Comparison of ENCODE assay signal across 1 cellular context in genomic region chr3:94062513-94063404, GRCh38.
TF ChIP-seq lines count a peak whose summit lies in the region.

Gene DHFR2, minus strand, starts transcription at chr3:94062916. Its CDS starts 1,405 bp downstream, at chr3:94061511.
Gene NSUN3, plus strand, starts transcription at chr3:94063061. Its CDS starts 66 bp downstream, at chr3:94063127.

TF ChIP-seq in K562, 482 proteins besides CTCF, POLR2A, EP300 and RAD21 (continued from another document and continues in another):
- TF ChIP-seq ZNF318 (IDR thresholded peaks at IDR 0.05; ENCODE audit: borderline replicate concordance in 1 of 2, low read depth in 1 of 2) = no peak
- TF ChIP-seq CHD1 (IDR thresholded peaks at IDR 0.05; ENCODE audit: low read length) = no peak
- TF ChIP-seq UBTF (IDR thresholded peaks at IDR 0.05; ENCODE audit: borderline replicate concordance in 1 of 2, low read depth in 2 of 2, low read length in 2 of 2) = peak in 1 of 2 experiments; percentile 52; a peak in 1 of 4 replicates
- no peak for TF ChIP-seq PKNOX1 (IDR thresholded peaks at IDR 0.05)
- peak; percentile 33; the same call in 1 of the 2 replicates for TF ChIP-seq HMBOX1 (IDR thresholded peaks at IDR 0.05)
- TF ChIP-seq SMARCA4 (IDR thresholded peaks at IDR 0.05) = peak; percentile 44
- no peak for TF ChIP-seq MLX (CRISPR knock-in tag; conservative IDR thresholded peaks at IDR 0.05)
- TF ChIP-seq PATZ1 (CRISPR knock-in tag; IDR thresholded peaks at IDR 0.05; ENCODE audit: borderline replicate concordance) = no peak
- TF ChIP-seq CXXC5 (CRISPR knock-in tag; IDR thresholded peaks at IDR 0.05) = peak; percentile 72
- peak; percentile 68 for TF ChIP-seq TBP (optimal IDR thresholded peaks at IDR 0.05; ENCODE audit: low read depth, low read length)
- peak in 1 of 2 experiments; percentile 22; a peak in 1 of 4 replicates for TF ChIP-seq ZMIZ1 (IDR thresholded peaks at IDR 0.05; ENCODE audit: low read depth in 2 of 2, low read length in 2 of 2)
- peak; percentile 75 for TF ChIP-seq MYBL2 (IDR thresholded peaks at IDR 0.05; ENCODE audit: low read depth)
- no peak for TF ChIP-seq MYBL2 (CRISPR knock-in tag; IDR thresholded peaks at IDR 0.05; ENCODE audit: borderline replicate concordance)
- TF ChIP-seq NEUROD1 (IDR thresholded peaks at IDR 0.05; ENCODE audit: borderline replicate concordance, low read depth, low read length, partially characterized antibody) = no peak
- no peak for TF ChIP-seq TFE3 (CRISPR knock-in tag; IDR thresholded peaks at IDR 0.05)
- TF ChIP-seq ZNF785 (CRISPR knock-in tag; IDR thresholded peaks at IDR 0.05) = no peak
- peak; percentile 92 for TF ChIP-seq HNRNPLL (IDR thresholded peaks at IDR 0.05; ENCODE audit: low read depth, low read length, poor library complexity, severe bottlenecking)
- no peak for TF ChIP-seq FIP1L1 (IDR thresholded peaks at IDR 0.05; ENCODE audit: low read depth, low read length, poor library complexity, severe bottlenecking)
- TF ChIP-seq NR2C1 (IDR thresholded peaks at IDR 0.05) = peak; percentile 43; the same call in 1 of the 2 replicates
- peak; percentile 13; the same call in 1 of the 2 replicates for TF ChIP-seq NR2C1 (tag; IDR thresholded peaks at IDR 0.05)
- TF ChIP-seq PRDM10 (IDR thresholded peaks at IDR 0.05; ENCODE audit: partially characterized antibody) = peak; percentile 47
- TF ChIP-seq ZNF124 (CRISPR knock-in tag; IDR thresholded peaks at IDR 0.05) = no peak
- no peak for TF ChIP-seq ATF1 (CRISPR knock-in tag; IDR thresholded peaks at IDR 0.05)
- peak; percentile 76 for TF ChIP-seq ATF1 (tag; IDR thresholded peaks at IDR 0.05)
- TF ChIP-seq PHF21A (IDR thresholded peaks at IDR 0.05; ENCODE audit: borderline replicate concordance, low read depth) = no peak
